In genomic region chr2:75134802-75135201, GRCh38 we compare ENCODE assay signal across 1 cellular context.
TF ChIP-seq lines count a peak whose summit lies in the region.

No MANE protein-coding gene starts in this region.

TF ChIP-seq in IMR-90, 13 proteins besides CTCF, POLR2A, EP300 and RAD21 (continued from another document):
- TF ChIP-seq ELK1 (IDR thresholded peaks at IDR 0.05; ENCODE audit: borderline replicate concordance, low read depth, low read length) (no peak), MAZ (IDR thresholded peaks at IDR 0.05; ENCODE audit: borderline replicate concordance, low read depth, low read length) (no peak), RFX5 (IDR thresholded peaks at IDR 0.05; ENCODE audit: low read depth, low read length) (no peak), CEBPB (IDR thresholded peaks at IDR 0.05; ENCODE audit: low read depth, low read length) (no peak), MAFK (IDR thresholded peaks at IDR 0.05; ENCODE audit: low read depth, low read length) (no peak), SMC3 (IDR thresholded peaks at IDR 0.05; ENCODE audit: low read depth, low read length) (no peak), NFE2L2 (IDR thresholded peaks at IDR 0.05; ENCODE audit: low read depth, low read length) (no peak)
- TF ChIP-seq, protein P1, sequence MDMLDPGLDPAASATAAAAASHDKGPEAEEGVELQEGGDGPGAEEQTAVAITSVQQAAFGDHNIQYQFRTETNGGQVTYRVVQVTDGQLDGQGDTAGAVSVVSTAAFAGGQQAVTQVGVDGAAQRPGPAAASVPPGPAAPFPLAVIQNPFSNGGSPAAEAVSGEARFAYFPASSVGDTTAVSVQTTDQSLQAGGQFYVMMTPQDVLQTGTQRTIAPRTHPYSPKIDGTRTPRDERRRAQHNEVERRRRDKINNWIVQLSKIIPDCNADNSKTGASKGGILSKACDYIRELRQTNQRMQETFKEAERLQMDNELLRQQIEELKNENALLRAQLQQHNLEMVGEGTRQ (IDR thresholded peaks at IDR 0.05; ENCODE audit: low read depth, low read length), result no peak
